ENCODE assay signal across 27 cellular contexts in genomic region chr1:9500756-9501754, GRCh38. TPM values are rescaled to one million over a fixed set of nuclear protein-coding genes. Genes with fewer than 3 reads are reported as not detected.
DNase-seq lines count a peak whose midpoint lies in the region; ATAC-seq and TF ChIP-seq lines count a peak whose summit lies in the region.
"Had no signal": no experiment of that assay in that cellular context is flagged by ENCODE, and none has a peak within 500 bp of the region (broad histone marks: within the 10 kb centered on the region; RNA-seq: fewer than 3 reads in every experiment).

No MANE protein-coding gene starts in this region.

- BruUV-seq in PC-3 (replicated peaks; lab: Mats Ljungman, UMichigan): no TSS peak

- H3K4me1 ChIP-seq in liver (ENCODE audit: control insufficient read depth in 4 of 4, insufficient read depth in 4 of 4, low read length in 3 of 4) (peaks cover 3 to 23% (median 17%) of the 10 kb centered on the region in 4 donors), subcutaneous abdominal adipose tissue (ENCODE audit: control insufficient read depth in 5 of 5, insufficient read depth in 5 of 5, low read length in 5 of 5) (peaks cover 3 to 23% (median 14%) of the 10 kb centered on the region in 5 donors), tibial nerve (no peaks in the 10 kb centered on the region), PC-3 (ENCODE audit: insufficient read depth, low read length) (no peaks in the 10 kb centered on the region)
- H3K4me1 ChIP-seq: adrenal gland, esophagus squamous epithelium had no signal

- H3K36me3 ChIP-seq in liver (ENCODE audit: control insufficient read depth in 4 of 4, insufficient read depth in 3 of 4, low read depth in 1 of 4, low read length in 3 of 4) (no peaks in the 10 kb centered on the region), subcutaneous abdominal adipose tissue (ENCODE audit: control insufficient read depth in 5 of 5, insufficient read depth in 5 of 5, low read length in 5 of 5) (no peaks in the 10 kb centered on the region), tibial nerve (no peaks in the 10 kb centered on the region), PC-3 (ENCODE audit: low read depth, low read length) (no peaks in the 10 kb centered on the region)
- H3K36me3 ChIP-seq: adrenal gland, esophagus squamous epithelium, stomach, tibial artery had no signal

- no peaks in the 10 kb centered on the region for H3K9me2 ChIP-seq in PC-3 (replicated peaks; ENCODE audit: low read length)

- POLR2A ChIA-PET in PC-3 (lab: Charles Lee; ENCODE audit: unreplicated experiment): no interaction called here

- no peak for TF ChIP-seq EP300 in tibial nerve (IDR thresholded peaks at IDR 0.05)

- no peak overlapping the region for H3K4me2 ChIP-seq in PC-3 (ENCODE audit: low read length)

- H3K4me3 ChIP-seq in epithelial cell of proximal tubule (ENCODE audit: low read depth, low read length): no peak overlapping the region
- H3K4me3 ChIP-seq in liver (ENCODE audit: low read depth in 1 of 3, low read length in 3 of 3): no peak overlapping the region
- no peak overlapping the region for H3K4me3 ChIP-seq in subcutaneous abdominal adipose tissue (ENCODE audit: low read depth in 1 of 5, low read length in 5 of 5)
- H3K4me3 ChIP-seq in tibial nerve: no peak overlapping the region
- H3K4me3 ChIP-seq in PC-3 (ENCODE audit: low read length): no peak overlapping the region
- H3K4me3 ChIP-seq: adrenal gland, body of pancreas, esophagus squamous epithelium, stomach, tibial artery had no signal

- H3K27me3 ChIP-seq in liver (ENCODE audit: control insufficient read depth in 4 of 4, insufficient read depth in 4 of 4, low read length in 3 of 4) (no peaks in the 10 kb centered on the region), subcutaneous abdominal adipose tissue (ENCODE audit: control insufficient read depth in 5 of 5, insufficient read depth in 4 of 5, low read length in 5 of 5) (no peaks in the 10 kb centered on the region), tibial nerve (no peaks in the 10 kb centered on the region), PC-3 (ENCODE audit: low read length) (no peaks in the 10 kb centered on the region)
- H3K27me3 ChIP-seq: adrenal gland, body of pancreas, esophagus squamous epithelium had no signal

- peak; percentile 35 for DNase-seq in HuH-7.5 (ENCODE audit: low spot score)
- DNase-seq in epithelial cell of proximal tubule (ENCODE audit: low read depth): peak; percentile 70
- no peak for DNase-seq in GM20000 (ENCODE audit: low spot score)
- no peak for DNase-seq in tibial nerve (ENCODE audit: low spot score in 2 of 2)
- no peak for DNase-seq in PC-3
- DNase-seq: activated CD4-positive, alpha-beta T cell treated with anti-CD3 and anti-CD28 coated beads, Interleukin-2, amount 50 U/mL, for 48 hours; activated naive CD4-positive, alpha-beta T cell treated with Interleukin-2 at 50 U/mL for 16 hours; adrenal gland; body of pancreas; DMS153; esophagus squamous epithelium; H9; left ventricle myocardium superior; NCI-H1694; NCI-H446; NCI-H748 treated with DMSO at 0.1 percent for 48 hours; OCI-M1; posterior cingulate gyrus; stimulated activated CD4-positive, alpha-beta T cell treated with anti-CD3 and anti-CD28 coated beads, Interleukin-12 subunit alpha, Interleukin-12 subunit beta, amount 100 ng/mL, for 4 hours; stimulated activated CD4-positive, alpha-beta T cell treated with anti-CD3 and anti-CD28 coated beads, Interleukin-2, amount 100 ng/mL, for 48 hours; stomach; T-helper 1 cell; tibial artery had no signal

- 40% methylated on average over 17 of the region's 17 CpGs for WGBS in liver
- WGBS in tibial nerve, 2 donors: 85 to 87% methylated on average over 17 of the region's 17 CpGs

- no peak for ATAC-seq in PC-3
- ATAC-seq: body of pancreas, left ventricle myocardium superior, sciatic nerve had no signal

- H4K20me1 ChIP-seq in PC-3 (ENCODE audit: low read length): no peaks in the 10 kb centered on the region

- TF ChIP-seq POLR2A in tibial nerve (IDR thresholded peaks at IDR 0.05): no peak

- H3K79me2 ChIP-seq in PC-3 (ENCODE audit: low read length): no peaks in the 10 kb centered on the region

- H3K9ac ChIP-seq in liver (ENCODE audit: low read depth in 1 of 2, low read length in 2 of 2) (no peak overlapping the region), subcutaneous abdominal adipose tissue (ENCODE audit: low read length in 5 of 5) (peak overlapping the region in 1 of 5 donors; percentile 54), PC-3 (ENCODE audit: low read length) (no peak overlapping the region)

- TF ChIP-seq CTCF in epithelial cell of proximal tubule (conservative IDR thresholded peaks at IDR 0.05; ENCODE audit: low read depth, low read length) (no peak), liver (IDR thresholded peaks at IDR 0.05; ENCODE audit: low read depth, low read length, missing input control) (no peak), GM20000 (IDR thresholded peaks at IDR 0.05; ENCODE audit: extremely low read depth, missing control alignments) (no peak), tibial nerve (IDR thresholded peaks at IDR 0.05) (no peak), PC-3 (conservative IDR thresholded peaks at IDR 0.05; ENCODE audit: low read depth, low read length) (no peak)

- H3K9me3 ChIP-seq in liver (ENCODE audit: control insufficient read depth in 4 of 4, low read length in 3 of 4) (no peaks in the 10 kb centered on the region), subcutaneous abdominal adipose tissue (ENCODE audit: control insufficient read depth in 5 of 5, low read length in 5 of 5) (no peaks in the 10 kb centered on the region), tibial nerve (no peaks in the 10 kb centered on the region), PC-3 (ENCODE audit: low read length) (no peaks in the 10 kb centered on the region)
- H3K9me3 ChIP-seq: adrenal gland, body of pancreas, esophagus squamous epithelium, stomach, tibial artery had no signal

- CTCF ChIA-PET in PC-3 (lab: Charles Lee): no interaction called here

- H3K27ac ChIP-seq in liver (ENCODE audit: low read depth in 1 of 2, low read length in 2 of 2): peak overlapping the region in 1 of 2 donors; percentile 48
- peak overlapping the region; percentile 76 for H3K27ac ChIP-seq in subcutaneous abdominal adipose tissue (ENCODE audit: low read depth, low read length)
- H3K27ac ChIP-seq in tibial nerve: no peak overlapping the region
- no peak overlapping the region for H3K27ac ChIP-seq in PC-3 (ENCODE audit: low read length)
- H3K27ac ChIP-seq: adrenal gland, body of pancreas, esophagus squamous epithelium, HL-60, stomach, tibial artery had no signal

- intact Hi-C loops in PC-3 (cut with micrococcal nuclease): no loop called here

- H3F3A ChIP-seq in PC-3 (ENCODE audit: low read length, unreplicated experiment): no peaks in the 10 kb centered on the region

- TF ChIP-seq RAD21 in liver (IDR thresholded peaks at IDR 0.05): peak; percentile 39 to 48

- H2AFZ ChIP-seq in PC-3 (ENCODE audit: low read length): no peak overlapping the region

TF ChIP-seq in liver, 16 proteins besides CTCF, POLR2A, EP300 and RAD21 (continues in another document):
- TF ChIP-seq FOXA2 (IDR thresholded peaks at IDR 0.05) (peak; percentile 3), FOXA1 (IDR thresholded peaks at IDR 0.05) (no peak), REST (IDR thresholded peaks at IDR 0.05) (peak; percentile 47), YY1 (IDR thresholded peaks at IDR 0.05) (peak; percentile 39), SP1 (IDR thresholded peaks at IDR 0.05) (peak; percentile 94), TAF1 (conservative IDR thresholded peaks at IDR 0.05) (peak; percentile 27), ATF3 (IDR thresholded peaks at IDR 0.05) (peak; percentile 41)

RNA-seq across cellular contexts. Expression of gene SLC25A33, which starts 38.2 kb away (rescaled TPM):
- 6.2 and 16.8 TPM in 2 replicates for total RNA-seq in epithelial cell of proximal tubule
- 10 to 100 TPM in 1 of 2 donors, 1 to 10 TPM in 1; 6.9 to 19.1 TPM for total RNA-seq in liver
- 10 to 100 TPM in 1 of 2 donors, 1 to 10 TPM in 1; 9.0 to 12.3 TPM for polyA plus RNA-seq in liver
- total RNA-seq in tibial nerve: 10 to 100 TPM in 1 of 4 donors, 1 to 10 TPM in 3; 5.4 to 10.2 (median 6.8) TPM
- 11.8 and 14.5 TPM in 2 replicates for total RNA-seq in PC-3 (2014; rRNA removed)

Comparison
In these comparisons a context has a peak if more than half of its experiments do, and no peak if none do; other contexts are left out.
1. DNase-seq: peak in HuH-7.5 (single experiment) and epithelial cell of proximal tubule (single experiment); none in GM20000 (single experiment), tibial nerve (0 of 2) and PC-3 (single experiment).